ENCODE assay signal across 10 cellular contexts in genomic region chr1:157652859-157653493, GRCh38. TPM values are rescaled to one million over a fixed set of nuclear protein-coding genes. Genes with fewer than 3 reads are reported as not detected.
A peak's percentile ranks its signal among the peaks of the same experiment; 100 is the strongest.
DNase-seq lines count a peak whose midpoint lies in the region; ATAC-seq and FAIRE-seq lines count a peak whose summit lies in the region.
"Had no signal": no experiment of that assay in that cellular context is flagged by ENCODE, and none has a peak within 500 bp of the region (broad histone marks: within the 10 kb centered on the region; RNA-seq: fewer than 3 reads in every experiment).

No MANE protein-coding gene starts in this region.

- FAIRE-seq in small intestine (lab: Jason Lieb, UNC): no peak

- ATAC-seq in GM19035 (IDR thresholded peaks at IDR 0.05; ENCODE audit: unreplicated experiment) (peak; percentile 99), HG02840 (IDR thresholded peaks at IDR 0.05; ENCODE audit: low FRiP score, unreplicated experiment) (peak; percentile 95)

- H3K9me3 ChIP-seq in small intestine (ENCODE audit: control insufficient read depth, low read depth): no peaks in the 10 kb centered on the region

- H3K4me3 ChIP-seq in small intestine (ENCODE audit: low read depth in 1 of 2, low read length in 2 of 2): no peak overlapping the region

- WGBS in small intestine, 3 donors: 59 to 69% (median 60%) methylated on average over 5 of the region's 5 CpGs

- no peak overlapping the region for H3K27ac ChIP-seq in small intestine (ENCODE audit: low read depth in 1 of 2, low read length in 1 of 2)

- H3K4me1 ChIP-seq in small intestine (ENCODE audit: control insufficient read depth in 2 of 2, insufficient read depth in 1 of 2, low read depth in 1 of 2, low read length in 1 of 2): no peaks in the 10 kb centered on the region

- DNase-seq in Kasumi-1 (lab: John Stamatoyannopoulos, UW) (peak; percentile 90 to 96), small intestine (peak; percentile 1), 8988T (no peak), NCI-H774 (lab: John Stamatoyannopoulos, UW) (no peak)
- no peak for DNase-seq in activated effector memory CD4-positive, alpha-beta T cell treated with anti-CD3 and anti-CD28 coated beads, Interleukin-2, amount 50 U/mL, for 16 hours
- DNase-seq in activated CD8-positive, alpha-beta memory T cell treated with anti-CD3 and anti-CD28 coated beads, Interleukin-2, amount 50 U/mL, for 4 hours: no peak
- DNase-seq: effector memory CD4-positive, alpha-beta T cell; NCI-H82 had no signal

- no peaks in the 10 kb centered on the region for H3K27me3 ChIP-seq in small intestine (ENCODE audit: control insufficient read depth in 2 of 2, insufficient read depth in 2 of 2, low read length in 2 of 2)

- no peaks in the 10 kb centered on the region for H3K36me3 ChIP-seq in small intestine (ENCODE audit: control insufficient read depth in 2 of 2, insufficient read depth in 2 of 2, low read length in 2 of 2)

RNA-seq across cellular contexts. Expression of gene FCRL3, which starts 47.6 kb away (rescaled TPM):
- under 1 TPM in 2 of 3 donors, not detected in 1; 0.27 to 0.48 TPM for polyA plus RNA-seq in small intestine

RNA-seq across cellular contexts. Expression of gene FCRL4, which starts 55.1 kb away (rescaled TPM):
- under 1 TPM in 1 of 3 donors, not detected in 2; 0.21 TPM for polyA plus RNA-seq in small intestine

Comparison
In these comparisons a context has a peak if more than half of its experiments do, and no peak if none do; other contexts are left out.
1. DNase-seq: peak in Kasumi-1 (2 of 2) and small intestine (single experiment); none in 8988T (single experiment), NCI-H774 (single experiment), activated effector memory CD4-positive, alpha-beta T cell treated with anti-CD3 and anti-CD28 coated beads, Interleukin-2, amount 50 U/mL, for 16 hours (single experiment) and activated CD8-positive, alpha-beta memory T cell treated with anti-CD3 and anti-CD28 coated beads, Interleukin-2, amount 50 U/mL, for 4 hours (single experiment).